Comparison of ENCODE assay signal across 14 cellular contexts in the genomic region with DNA sequence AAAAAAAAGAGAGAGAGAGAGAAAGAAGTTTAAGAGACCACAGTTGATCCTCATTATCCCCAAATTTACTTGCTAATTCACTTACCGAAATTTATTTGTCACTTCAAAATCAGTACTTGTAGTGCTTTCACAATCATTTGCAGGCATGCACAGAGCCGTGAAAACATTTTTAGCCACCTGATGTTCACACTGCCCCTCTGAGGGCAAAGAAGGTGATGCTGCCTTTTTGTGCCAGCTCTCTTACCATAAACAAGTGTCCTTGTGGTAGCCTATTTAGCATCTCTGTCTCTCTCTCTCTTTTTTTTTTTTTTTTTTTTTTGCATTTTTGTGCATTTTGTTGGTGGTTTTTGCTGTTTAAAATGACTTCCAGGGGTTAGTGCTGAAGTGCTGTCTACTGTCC. TPM values are rescaled to one million over a fixed set of nuclear protein-coding genes. Genes with fewer than 3 reads are reported as not detected.
DNase-seq lines count a peak whose midpoint lies in the region; ATAC-seq, FAIRE-seq and TF ChIP-seq lines count a peak whose summit lies in the region.
"Had no signal": no experiment of that assay in that cellular context is flagged by ENCODE, and none has a peak within 500 bp of the region (broad histone marks: within the 10 kb centered on the region; RNA-seq: fewer than 3 reads in every experiment).

No MANE protein-coding gene starts in this region.

- H3K9ac ChIP-seq in OCI-LY3 (ENCODE audit: low read length), result no peak overlapping the region

- no peak overlapping the region for H3K27ac ChIP-seq in OCI-LY3 (ENCODE audit: low read length)
- H3K27ac ChIP-seq in foreskin keratinocyte, result no peak overlapping the region
- no peak overlapping the region for H3K27ac ChIP-seq in hepatocyte

- H3K36me3 ChIP-seq in OCI-LY3 (replicated peaks; ENCODE audit: low read depth, low read length) (no peaks in the 10 kb centered on the region), hepatocyte (replicated peaks; ENCODE audit: insufficient read depth, low read depth) (no peaks in the 10 kb centered on the region)

- CTCF ChIA-PET in Calu3 (lab: Charles Lee), result interaction anchor here (0.7 to 1.1 kb wide), 4 partner anchors 12 to 128 kb away, joined by 3 to 5 read pairs (median 4); no protein-coding TSS in a partner anchor

- TF ChIP-seq POLR2A in GM12892 (IDR thresholded peaks at IDR 0.05; ENCODE audit: low read depth, low read length), result no peak

- H2AFZ ChIP-seq in OCI-LY3 (ENCODE audit: low read depth, low read length) (no peak overlapping the region), hepatocyte (no peak overlapping the region)

- H3K9me2 ChIP-seq in hepatocyte (replicated peaks; ENCODE audit: insufficient read depth), result no peaks in the 10 kb centered on the region

- H4K20me1 ChIP-seq in OCI-LY3 (ENCODE audit: insufficient read depth, low read length) (no peaks in the 10 kb centered on the region), hepatocyte (ENCODE audit: insufficient read depth, poor library complexity, severe bottlenecking) (no peaks in the 10 kb centered on the region)

- ATAC-seq in foreskin keratinocyte, result no peak
- ATAC-seq: activated T-helper 17 cell treated with anti-CD3 and anti-CD28 coated beads, Interleukin-2, amount 50 U/mL, for 72 hours had no signal

- peaks cover 34% of the 10 kb centered on the region for H3K27me3 Mint-ChIP-seq in Calu3 (ENCODE audit: unreplicated experiment)

- H3K4me1 ChIP-seq in OCI-LY3 (ENCODE audit: low read length) (no peaks in the 10 kb centered on the region), foreskin keratinocyte (no peaks in the 10 kb centered on the region), hepatocyte (ENCODE audit: insufficient read depth) (no peaks in the 10 kb centered on the region)

- intact Hi-C loops in Calu3 (cut with micrococcal nuclease; ENCODE audit: unreplicated experiment), result no loop called here

- H3K9me3 Mint-ChIP-seq in Calu3 (ENCODE audit: low read depth, unreplicated experiment), result no peaks in the 10 kb centered on the region
- H3K9me3 Mint-ChIP-seq: activated T-helper 17 cell treated with anti-CD3 and anti-CD28 coated beads, Interleukin-2, amount 50 U/mL, for 72 hours had no signal

- FAIRE-seq in GM18507 (lab: Jason Lieb, UNC), result peak; percentile 46
- no peak for FAIRE-seq in GM12892 (lab: Jason Lieb, UNC)

- no peak for TF ChIP-seq CTCF in Calu3 (IDR thresholded peaks at IDR 0.05; ENCODE audit: unreplicated experiment)
- peak; percentile 51 for TF ChIP-seq CTCF in OCI-LY3 (IDR thresholded peaks at IDR 0.05; ENCODE audit: low read depth, low read length)
- peak; percentile 28 for TF ChIP-seq CTCF in foreskin keratinocyte (conservative IDR thresholded peaks at IDR 0.05)
- no peak for TF ChIP-seq CTCF in hepatocyte (IDR thresholded peaks at IDR 0.05; ENCODE audit: poor library complexity)

- no peaks in the 10 kb centered on the region for H3K4me1 Mint-ChIP-seq in Calu3 (ENCODE audit: low read depth, unreplicated experiment)
- H3K4me1 Mint-ChIP-seq: activated T-helper 17 cell treated with anti-CD3 and anti-CD28 coated beads, Interleukin-2, amount 50 U/mL, for 72 hours had no signal

- H3K27ac Mint-ChIP-seq in Calu3 (ENCODE audit: unreplicated experiment), result no peak overlapping the region
- H3K27ac Mint-ChIP-seq: activated T-helper 17 cell treated with anti-CD3 and anti-CD28 coated beads, Interleukin-2, amount 50 U/mL, for 72 hours had no signal

- H3K4me3 Mint-ChIP-seq in Calu3 (ENCODE audit: low read depth, unreplicated experiment), result no peak overlapping the region
- H3K4me3 Mint-ChIP-seq: activated T-helper 17 cell treated with anti-CD3 and anti-CD28 coated beads, Interleukin-2, amount 50 U/mL, for 72 hours had no signal

- no TSS peak for BruUV-seq in Calu3 (replicated peaks; lab: Mats Ljungman, UMichigan)

- no peaks in the 10 kb centered on the region for H3K9me3 ChIP-seq in OCI-LY3 (ENCODE audit: insufficient read depth, low read length)
- no peaks in the 10 kb centered on the region for H3K9me3 ChIP-seq in hepatocyte (ENCODE audit: low read depth)

- H3K79me2 ChIP-seq in OCI-LY3 (ENCODE audit: low read length) (no peaks in the 10 kb centered on the region), hepatocyte (no peaks in the 10 kb centered on the region)

- H3K4me2 ChIP-seq in OCI-LY3 (ENCODE audit: low read length) (no peak overlapping the region), hepatocyte (no peak overlapping the region)

- H3K4me3 ChIP-seq in OCI-LY3 (ENCODE audit: low read length) (no peak overlapping the region), hepatocyte (no peak overlapping the region)

- WGBS in hepatocyte (ENCODE audit: low lambda C conversion rate, missing lambda C conversion rate), result 53% methylated on average over 2 of the region's 2 CpGs

- H3K36me3 Mint-ChIP-seq in Calu3 (ENCODE audit: insufficient read depth, unreplicated experiment), result no peaks in the 10 kb centered on the region

- H3K27me3 ChIP-seq in OCI-LY3 (ENCODE audit: low read depth, low read length) (peaks cover 3% of the 10 kb centered on the region; the same call in 1 of the 2 replicates), foreskin keratinocyte (no peaks in the 10 kb centered on the region), hepatocyte (no peaks in the 10 kb centered on the region)

- peak; percentile 4 for DNase-seq in Calu3
- no peak for DNase-seq in GM18507 (ENCODE audit: extremely low spot score, insufficient read length, low read depth)
- no peak for DNase-seq in foreskin keratinocyte
- no peak for DNase-seq in GM12892 (ENCODE audit: insufficient read length)
- DNase-seq in putamen (ENCODE audit: low spot score), result no peak
- DNase-seq in NK-92 (lab: John Stamatoyannopoulos, UW; ENCODE audit: unreplicated experiment), result no peak
- no peak for DNase-seq in hepatocyte (ENCODE audit: low spot score)
- DNase-seq: glutamatergic neuron; NCI-H2171 treated with DMSO at 0.1 percent for 48 hours; stimulated activated CD4-positive, alpha-beta T cell treated with anti-CD3 and anti-CD28 coated beads, Interleukin-15, amount 100 ng/mL, for 24 hours; T1000 had no signal

RNA-seq across cellular contexts. Expression of gene CASP14, which starts 24.0 kb away (rescaled TPM):
- total RNA-seq in Calu3 (2022) (not detected in 2 replicates), foreskin keratinocyte (0.07 and 0.10 TPM in 2 replicates), hepatocyte (not detected in 2 replicates)
- polyA plus RNA-seq in foreskin keratinocyte (0.07 TPM in 1 of 2 replicates, not detected in the other), hepatocyte (not detected in 2 replicates)
- 0.23 TPM for polyA plus RNA-seq in GM12892 (2012; ENCODE audit: missing spikeins)
- total RNA-seq: activated T-helper 17 cell treated with anti-CD3 and anti-CD28 coated beads, Interleukin-2, amount 50 U/mL, for 72 hours; mucosa of gallbladder had no signal

RNA-seq across cellular contexts. Expression of gene SLC1A6, which starts 45.6 kb away (rescaled TPM):
- total RNA-seq in Calu3 (2022) (not detected in 2 replicates), foreskin keratinocyte (not detected in 2 replicates), hepatocyte (1.2 and 8.1 TPM in 2 replicates)
- polyA plus RNA-seq in foreskin keratinocyte (not detected in 2 replicates), hepatocyte (4.6 and 7.1 TPM in 2 replicates)
- polyA plus RNA-seq in GM12892 (2012; ENCODE audit: missing spikeins), result not detected
- total RNA-seq: activated T-helper 17 cell treated with anti-CD3 and anti-CD28 coated beads, Interleukin-2, amount 50 U/mL, for 72 hours; mucosa of gallbladder had no signal

RNA-seq across cellular contexts. Expression of gene OR1I1, which starts 56.8 kb away (rescaled TPM):
- not detected in 2 replicates for total RNA-seq in Calu3 (2022)
- total RNA-seq in foreskin keratinocyte, result not detected in 2 replicates
- not detected in 2 replicates for polyA plus RNA-seq in foreskin keratinocyte
- not detected for polyA plus RNA-seq in GM12892 (2012; ENCODE audit: missing spikeins)
- not detected in 2 replicates for total RNA-seq in hepatocyte
- not detected in 2 replicates for polyA plus RNA-seq in hepatocyte
- total RNA-seq: activated T-helper 17 cell treated with anti-CD3 and anti-CD28 coated beads, Interleukin-2, amount 50 U/mL, for 72 hours; mucosa of gallbladder had no signal

Comparison
In these comparisons a context has a peak if more than half of its experiments do, and no peak if none do; other contexts are left out.
1. CTCF ChIP-seq: peak in OCI-LY3 (single experiment) and foreskin keratinocyte (single experiment); none in Calu3 (single experiment) and hepatocyte (single experiment).